ENCODE assay signal across 8 cellular contexts in the genomic region with DNA sequence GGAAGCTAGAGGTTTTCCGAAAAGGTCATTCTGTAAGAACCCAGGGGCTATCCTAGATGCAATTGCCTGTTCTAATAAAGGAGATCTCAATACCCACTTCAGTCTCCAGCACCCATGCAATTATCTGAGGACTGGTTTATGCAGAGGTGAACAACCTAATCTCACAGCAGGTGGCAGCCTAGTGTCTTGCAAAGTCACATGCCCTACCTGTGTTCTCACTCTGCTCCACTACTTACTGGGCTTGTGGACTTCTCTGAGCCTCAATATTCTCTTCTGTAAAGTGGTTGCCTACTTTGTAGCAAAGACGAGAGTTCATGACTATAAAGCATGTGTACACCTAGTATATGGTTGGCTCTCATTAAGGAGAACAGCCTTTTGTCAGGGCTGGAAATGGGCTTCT. TPM values are rescaled to one million over a fixed set of nuclear protein-coding genes. Genes with fewer than 3 reads are reported as not detected.
DNase-seq lines count a peak whose midpoint lies in the region; ATAC-seq and TF ChIP-seq lines count a peak whose summit lies in the region.

No MANE protein-coding gene starts in this region.

- peaks cover 14% of the 10 kb centered on the region for H3K27me3 Mint-ChIP-seq in activated B cell treated with CpG ODN at 0.5 μM for 24 hours

- H3K27ac Mint-ChIP-seq in activated B cell treated with CpG ODN at 0.5 μM for 24 hours: no peak overlapping the region

- H3K4me3 ChIP-seq in left lung: no peak overlapping the region

- H3K4me3 Mint-ChIP-seq in activated B cell treated with CpG ODN at 0.5 μM for 24 hours: no peak overlapping the region

- no peak overlapping the region for H3K27ac ChIP-seq in left lung

- no peaks in the 10 kb centered on the region for H3K4me1 ChIP-seq in left lung

- POLR2A ChIA-PET in activated B cell treated with CpG ODN at 0.5 μM for 24 hours (lab: Charles Lee): no interaction called here

- no peaks in the 10 kb centered on the region for H3K4me1 Mint-ChIP-seq in activated B cell treated with CpG ODN at 0.5 μM for 24 hours

- no peaks in the 10 kb centered on the region for H3K9me3 ChIP-seq in left lung

- CTCF ChIA-PET in activated B cell treated with CpG ODN at 0.5 μM for 24 hours (lab: Charles Lee): no interaction called here

- H3K27me3 ChIP-seq in left lung: no peaks in the 10 kb centered on the region

- no peaks in the 10 kb centered on the region for H3K9me3 Mint-ChIP-seq in activated B cell treated with CpG ODN at 0.5 μM for 24 hours

- no peaks in the 10 kb centered on the region for H3K36me3 Mint-ChIP-seq in activated B cell treated with CpG ODN at 0.5 μM for 24 hours (ENCODE audit: low read depth)

- TF ChIP-seq CTCF in activated B cell treated with CpG ODN at 0.5 μM for 24 hours (IDR thresholded peaks at IDR 0.05) (no peak), left lung (IDR thresholded peaks at IDR 0.05) (no peak)

- intact Hi-C loops in activated B cell treated with CpG ODN at 0.5 μM for 24 hours (cut with micrococcal nuclease): loop anchor here (2.0 kb wide), 1 partner anchor 61 kb away; no protein-coding TSS in a partner anchor
- intact Hi-C loops in left lung (cut with DNase I): no loop called here

- ATAC-seq in GM18870 (IDR thresholded peaks at IDR 0.05; ENCODE audit: unreplicated experiment) (peak; percentile 78), activated B cell treated with CpG ODN at 0.5 μM for 24 hours (ENCODE audit: low read depth) (peak; percentile 45), left lung (peak; percentile 96), HG02840 (IDR thresholded peaks at IDR 0.05; ENCODE audit: low FRiP score, unreplicated experiment) (no peak)

- H3K36me3 ChIP-seq in left lung: no peaks in the 10 kb centered on the region

- DNase-seq in D341Med (ENCODE audit: low spot score): peak; percentile 76
- DNase-seq in MV-4-11 (lab: John Stamatoyannopoulos, UW): peak; percentile 10
- no peak for DNase-seq in activated B cell treated with CpG ODN at 0.5 μM for 24 hours
- no peak for DNase-seq in left lung
- DNase-seq in effector CD8-positive, alpha-beta T cell (lab: John Stamatoyannopoulos, UW): no peak
- no peak for DNase-seq in NOMO-1 treated with dmso at 0.1 percent for 144 hours (lab: John Stamatoyannopoulos, UW; ENCODE audit: unreplicated experiment)

RNA-seq across cellular contexts. Expression of gene ALDH1B1, which starts 21.0 kb away (rescaled TPM):
- 9.0 and 9.8 TPM in 2 replicates for total RNA-seq in activated B cell treated with CpG ODN at 0.5 μM for 24 hours
- 10 to 100 TPM; 18.3 to 27.1 TPM for total RNA-seq in left lung

RNA-seq across cellular contexts. Expression of gene IGFBPL1, which starts 52.8 kb away (rescaled TPM):
- total RNA-seq in activated B cell treated with CpG ODN at 0.5 μM for 24 hours: not detected in 2 replicates
- total RNA-seq in left lung: 1 to 10 TPM; 3.2 to 5.9 TPM

Comparison
In these comparisons a context has a peak if more than half of its experiments do, and no peak if none do; other contexts are left out.
1. DNase-seq: peak in D341Med (single experiment) and MV-4-11 (single experiment); none in activated B cell treated with CpG ODN at 0.5 μM for 24 hours (single experiment), left lung (0 of 2), effector CD8-positive, alpha-beta T cell (single experiment) and NOMO-1 treated with dmso at 0.1 percent for 144 hours (single experiment).